ENCODE assay signal across 23 cellular contexts in genomic region chr22:47805394-47805935, GRCh38.
"Had no signal": no experiment of that assay in that cellular context is flagged by ENCODE, and none has a peak within 500 bp of the region (broad histone marks: within the 10 kb centered on the region; RNA-seq: fewer than 3 reads in every experiment).

No MANE protein-coding gene starts in this region.

- H3K9me3 ChIP-seq: mucosa of descending colon, neutrophil, prostate gland, suprapubic skin, transverse colon had no signal

- H3K4me3 ChIP-seq: lung, mucosa of descending colon, prostate gland, right atrium auricular region, smooth muscle cell, suprapubic skin, transverse colon had no signal

- H3K27ac ChIP-seq: neutrophil, prostate gland, right atrium auricular region, suprapubic skin, transverse colon had no signal

- H3K36me3 ChIP-seq: neutrophil, prostate gland, right atrium auricular region, suprapubic skin, transverse colon had no signal

- DNase-seq: effector CD8-positive, alpha-beta T cell; erythroblast; hypothalamus; immature natural killer cell; islet precursor cell; kidney glomerular epithelial cell; mucosa of descending colon; naive B cell; stimulated activated CD4-positive, alpha-beta T cell treated with anti-CD3 and anti-CD28 coated beads, Interleukin-12 subunit alpha, Interleukin-12 subunit beta, amount 100 ng/mL, for 4 hours; stimulated activated CD4-positive, alpha-beta T cell treated with anti-CD3 and anti-CD28 coated beads, Interleukin-1b, Interleukin-23, amount 100 ng/mL, for 48 hours; stimulated activated CD4-positive, alpha-beta T cell treated with anti-CD3 and anti-CD28 coated beads, Interleukin-4, amount 100 ng/mL, for 1 hour; stimulated activated CD8-positive, alpha-beta memory T cell treated with anti-CD3 and anti-CD28 coated beads, Interleukin-4, amount 100 ng/mL, for 48 hours; stimulated activated naive CD4-positive, alpha-beta T cell; stimulated activated naive CD8-positive, alpha-beta T cell treated with anti-CD3 and anti-CD28 coated beads, Interleukin-15, amount 100 ng/mL, for 72 hours; transverse colon had no signal

- H3K27me3 ChIP-seq: neutrophil, right atrium auricular region, transverse colon had no signal

- ATAC-seq: mucosa of descending colon; natural killer cell treated with Interleukin-12 subunit alpha and Interleukin-12 subunit beta and Interleukin-15 and Interleukin-18, amount 100 ng/mL, for 72 hours; sciatic nerve; stimulated activated naive CD8-positive, alpha-beta T cell treated with anti-CD3 and anti-CD28 coated beads, Interleukin-15, amount 100 ng/mL, for 72 hours had no signal

- H3K4me1 ChIP-seq: prostate gland, right atrium auricular region, suprapubic skin, transverse colon had no signal
